Comparison of ENCODE assay signal across 2 cellular contexts in the genomic region with DNA sequence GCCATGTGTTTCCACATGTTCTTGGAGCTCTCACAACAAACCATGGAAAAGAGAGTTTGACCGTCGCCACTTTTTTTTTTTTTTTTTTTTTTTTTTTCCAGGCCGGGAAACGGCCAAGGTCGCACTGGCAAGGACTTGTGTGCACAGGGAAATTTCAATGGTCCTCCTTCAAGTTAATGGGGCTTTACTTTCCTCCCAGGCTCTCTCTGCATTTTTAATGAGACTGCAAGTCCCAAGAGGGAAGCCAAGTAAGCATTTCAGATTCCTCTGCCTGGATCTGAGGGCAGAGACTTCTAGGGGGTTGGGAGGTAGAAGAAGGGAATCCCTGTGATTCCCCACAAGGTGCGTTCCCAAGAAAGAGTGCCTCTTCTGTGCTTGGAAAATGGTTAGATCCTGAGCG.
TF ChIP-seq lines count a peak whose summit lies in the region.

No MANE protein-coding gene starts in this region.

TF ChIP-seq in GM23338, 12 proteins besides CTCF, POLR2A, EP300 and RAD21 (continued from another document):
- TF ChIP-seq, protein P1, sequence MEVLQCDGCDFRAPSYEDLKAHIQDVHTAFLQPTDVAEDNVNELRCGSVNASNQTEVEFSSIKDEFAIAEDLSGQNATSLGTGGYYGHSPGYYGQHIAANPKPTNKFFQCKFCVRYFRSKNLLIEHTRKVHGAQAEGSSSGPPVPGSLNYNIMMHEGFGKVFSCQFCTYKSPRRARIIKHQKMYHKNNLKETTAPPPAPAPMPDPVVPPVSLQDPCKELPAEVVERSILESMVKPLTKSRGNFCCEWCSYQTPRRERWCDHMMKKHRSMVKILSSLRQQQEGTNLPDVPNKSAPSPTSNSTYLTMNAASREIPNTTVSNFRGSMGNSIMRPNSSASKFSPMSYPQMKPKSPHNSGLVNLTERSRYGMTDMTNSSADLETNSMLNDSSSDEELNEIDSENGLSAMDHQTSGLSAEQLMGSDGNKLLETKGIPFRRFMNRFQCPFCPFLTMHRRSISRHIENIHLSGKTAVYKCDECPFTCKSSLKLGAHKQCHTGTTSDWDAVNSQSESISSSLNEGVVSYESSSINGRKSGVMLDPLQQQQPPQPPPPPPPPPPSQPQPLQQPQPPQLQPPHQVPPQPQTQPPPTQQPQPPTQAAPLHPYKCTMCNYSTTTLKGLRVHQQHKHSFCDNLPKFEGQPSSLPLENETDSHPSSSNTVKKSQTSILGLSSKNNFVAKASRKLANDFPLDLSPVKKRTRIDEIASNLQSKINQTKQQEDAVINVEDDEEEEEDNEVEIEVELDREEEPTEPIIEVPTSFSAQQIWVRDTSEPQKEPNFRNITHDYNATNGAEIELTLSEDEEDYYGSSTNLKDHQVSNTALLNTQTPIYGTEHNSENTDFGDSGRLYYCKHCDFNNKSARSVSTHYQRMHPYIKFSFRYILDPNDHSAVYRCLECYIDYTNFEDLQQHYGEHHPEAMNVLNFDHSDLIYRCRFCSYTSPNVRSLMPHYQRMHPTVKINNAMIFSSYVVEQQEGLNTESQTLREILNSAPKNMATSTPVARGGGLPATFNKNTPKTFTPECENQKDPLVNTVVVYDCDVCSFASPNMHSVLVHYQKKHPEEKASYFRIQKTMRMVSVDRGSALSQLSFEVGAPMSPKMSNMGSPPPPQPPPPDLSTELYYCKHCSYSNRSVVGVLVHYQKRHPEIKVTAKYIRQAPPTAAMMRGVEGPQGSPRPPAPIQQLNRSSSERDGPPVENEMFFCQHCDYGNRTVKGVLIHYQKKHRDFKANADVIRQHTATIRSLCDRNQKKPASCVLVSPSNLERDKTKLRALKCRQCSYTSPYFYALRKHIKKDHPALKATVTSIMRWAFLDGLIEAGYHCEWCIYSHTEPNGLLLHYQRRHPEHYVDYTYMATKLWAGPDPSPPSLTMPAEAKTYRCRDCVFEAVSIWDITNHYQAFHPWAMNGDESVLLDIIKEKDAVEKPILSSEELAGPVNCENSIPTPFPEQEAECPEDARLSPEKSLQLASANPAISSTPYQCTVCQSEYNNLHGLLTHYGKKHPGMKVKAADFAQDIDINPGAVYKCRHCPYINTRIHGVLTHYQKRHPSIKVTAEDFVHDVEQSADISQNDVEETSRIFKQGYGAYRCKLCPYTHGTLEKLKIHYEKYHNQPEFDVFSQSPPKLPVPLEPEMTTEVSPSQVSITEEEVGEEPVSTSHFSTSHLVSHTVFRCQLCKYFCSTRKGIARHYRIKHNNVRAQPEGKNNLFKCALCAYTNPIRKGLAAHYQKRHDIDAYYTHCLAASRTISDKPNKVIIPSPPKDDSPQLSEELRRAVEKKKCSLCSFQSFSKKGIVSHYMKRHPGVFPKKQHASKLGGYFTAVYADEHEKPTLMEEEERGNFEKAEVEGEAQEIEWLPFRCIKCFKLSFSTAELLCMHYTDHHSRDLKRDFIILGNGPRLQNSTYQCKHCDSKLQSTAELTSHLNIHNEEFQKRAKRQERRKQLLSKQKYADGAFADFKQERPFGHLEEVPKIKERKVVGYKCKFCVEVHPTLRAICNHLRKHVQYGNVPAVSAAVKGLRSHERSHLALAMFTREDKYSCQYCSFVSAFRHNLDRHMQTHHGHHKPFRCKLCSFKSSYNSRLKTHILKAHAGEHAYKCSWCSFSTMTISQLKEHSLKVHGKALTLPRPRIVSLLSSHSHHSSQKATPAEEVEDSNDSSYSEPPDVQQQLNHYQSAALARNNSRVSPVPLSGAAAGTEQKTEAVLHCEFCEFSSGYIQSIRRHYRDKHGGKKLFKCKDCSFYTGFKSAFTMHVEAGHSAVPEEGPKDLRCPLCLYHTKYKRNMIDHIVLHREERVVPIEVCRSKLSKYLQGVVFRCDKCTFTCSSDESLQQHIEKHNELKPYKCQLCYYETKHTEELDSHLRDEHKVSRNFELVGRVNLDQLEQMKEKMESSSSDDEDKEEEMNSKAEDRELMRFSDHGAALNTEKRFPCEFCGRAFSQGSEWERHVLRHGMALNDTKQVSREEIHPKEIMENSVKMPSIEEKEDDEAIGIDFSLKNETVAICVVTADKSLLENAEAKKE (CRISPR knock-in tag; IDR thresholded peaks at IDR 0.05): no peak
- no peak for TF ChIP-seq JUNB (IDR thresholded peaks at IDR 0.05; ENCODE audit: unreplicated experiment)
- no peak for TF ChIP-seq ZNF114 (CRISPR knock-in tag; IDR thresholded peaks at IDR 0.05)
- no peak for TF ChIP-seq POLR2AphosphoS5 (IDR thresholded peaks at IDR 0.05; ENCODE audit: low read depth)
- TF ChIP-seq EZH2 (IDR thresholded peaks at IDR 0.05; ENCODE audit: low read depth, unreplicated experiment): no peak
- TF ChIP-seq, protein P2, sequence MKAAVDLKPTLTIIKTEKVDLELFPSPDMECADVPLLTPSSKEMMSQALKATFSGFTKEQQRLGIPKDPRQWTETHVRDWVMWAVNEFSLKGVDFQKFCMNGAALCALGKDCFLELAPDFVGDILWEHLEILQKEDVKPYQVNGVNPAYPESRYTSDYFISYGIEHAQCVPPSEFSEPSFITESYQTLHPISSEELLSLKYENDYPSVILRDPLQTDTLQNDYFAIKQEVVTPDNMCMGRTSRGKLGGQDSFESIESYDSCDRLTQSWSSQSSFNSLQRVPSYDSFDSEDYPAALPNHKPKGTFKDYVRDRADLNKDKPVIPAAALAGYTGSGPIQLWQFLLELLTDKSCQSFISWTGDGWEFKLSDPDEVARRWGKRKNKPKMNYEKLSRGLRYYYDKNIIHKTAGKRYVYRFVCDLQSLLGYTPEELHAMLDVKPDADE (IDR thresholded peaks at IDR 0.05): no peak
- no peak for TF ChIP-seq STAT1 (IDR thresholded peaks at IDR 0.05; ENCODE audit: unreplicated experiment)
- no peak for TF ChIP-seq ZNF331 (CRISPR knock-in tag; IDR thresholded peaks at IDR 0.05; ENCODE audit: low read depth)
- TF ChIP-seq, protein P3, sequence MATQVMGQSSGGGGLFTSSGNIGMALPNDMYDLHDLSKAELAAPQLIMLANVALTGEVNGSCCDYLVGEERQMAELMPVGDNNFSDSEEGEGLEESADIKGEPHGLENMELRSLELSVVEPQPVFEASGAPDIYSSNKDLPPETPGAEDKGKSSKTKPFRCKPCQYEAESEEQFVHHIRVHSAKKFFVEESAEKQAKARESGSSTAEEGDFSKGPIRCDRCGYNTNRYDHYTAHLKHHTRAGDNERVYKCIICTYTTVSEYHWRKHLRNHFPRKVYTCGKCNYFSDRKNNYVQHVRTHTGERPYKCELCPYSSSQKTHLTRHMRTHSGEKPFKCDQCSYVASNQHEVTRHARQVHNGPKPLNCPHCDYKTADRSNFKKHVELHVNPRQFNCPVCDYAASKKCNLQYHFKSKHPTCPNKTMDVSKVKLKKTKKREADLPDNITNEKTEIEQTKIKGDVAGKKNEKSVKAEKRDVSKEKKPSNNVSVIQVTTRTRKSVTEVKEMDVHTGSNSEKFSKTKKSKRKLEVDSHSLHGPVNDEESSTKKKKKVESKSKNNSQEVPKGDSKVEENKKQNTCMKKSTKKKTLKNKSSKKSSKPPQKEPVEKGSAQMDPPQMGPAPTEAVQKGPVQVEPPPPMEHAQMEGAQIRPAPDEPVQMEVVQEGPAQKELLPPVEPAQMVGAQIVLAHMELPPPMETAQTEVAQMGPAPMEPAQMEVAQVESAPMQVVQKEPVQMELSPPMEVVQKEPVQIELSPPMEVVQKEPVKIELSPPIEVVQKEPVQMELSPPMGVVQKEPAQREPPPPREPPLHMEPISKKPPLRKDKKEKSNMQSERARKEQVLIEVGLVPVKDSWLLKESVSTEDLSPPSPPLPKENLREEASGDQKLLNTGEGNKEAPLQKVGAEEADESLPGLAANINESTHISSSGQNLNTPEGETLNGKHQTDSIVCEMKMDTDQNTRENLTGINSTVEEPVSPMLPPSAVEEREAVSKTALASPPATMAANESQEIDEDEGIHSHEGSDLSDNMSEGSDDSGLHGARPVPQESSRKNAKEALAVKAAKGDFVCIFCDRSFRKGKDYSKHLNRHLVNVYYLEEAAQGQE (IDR thresholded peaks at IDR 0.05; ENCODE audit: unreplicated experiment): no peak
TF ChIP-seq in GM23338: peak in this region for 0.

TF ChIP-seq in WTC11, 78 proteins besides CTCF, POLR2A, EP300 and RAD21 (continued from another document):
- TF ChIP-seq FOXJ3 (CRISPR knock-in tag; IDR thresholded peaks at IDR 0.05; ENCODE audit: borderline replicate concordance): no peak
- TF ChIP-seq ELF4 (CRISPR knock-in tag; IDR thresholded peaks at IDR 0.05; ENCODE audit: low read depth): no peak
- no peak for TF ChIP-seq TEAD4 (CRISPR knock-in tag; IDR thresholded peaks at IDR 0.05)
- TF ChIP-seq NFATC4 (CRISPR knock-in tag; IDR thresholded peaks at IDR 0.05): no peak
- TF ChIP-seq, protein P4, sequence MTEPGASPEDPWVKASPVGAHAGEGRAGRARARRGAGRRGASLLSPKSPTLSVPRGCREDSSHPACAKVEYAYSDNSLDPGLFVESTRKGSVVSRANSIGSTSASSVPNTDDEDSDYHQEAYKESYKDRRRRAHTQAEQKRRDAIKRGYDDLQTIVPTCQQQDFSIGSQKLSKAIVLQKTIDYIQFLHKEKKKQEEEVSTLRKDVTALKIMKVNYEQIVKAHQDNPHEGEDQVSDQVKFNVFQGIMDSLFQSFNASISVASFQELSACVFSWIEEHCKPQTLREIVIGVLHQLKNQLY (CRISPR knock-in tag; IDR thresholded peaks at IDR 0.05): no peak
- TF ChIP-seq, protein P5, sequence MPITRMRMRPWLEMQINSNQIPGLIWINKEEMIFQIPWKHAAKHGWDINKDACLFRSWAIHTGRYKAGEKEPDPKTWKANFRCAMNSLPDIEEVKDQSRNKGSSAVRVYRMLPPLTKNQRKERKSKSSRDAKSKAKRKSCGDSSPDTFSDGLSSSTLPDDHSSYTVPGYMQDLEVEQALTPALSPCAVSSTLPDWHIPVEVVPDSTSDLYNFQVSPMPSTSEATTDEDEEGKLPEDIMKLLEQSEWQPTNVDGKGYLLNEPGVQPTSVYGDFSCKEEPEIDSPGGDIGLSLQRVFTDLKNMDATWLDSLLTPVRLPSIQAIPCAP (CRISPR knock-in tag; IDR thresholded peaks at IDR 0.05): no peak
- no peak for TF ChIP-seq ZNF671 (CRISPR knock-in tag; IDR thresholded peaks at IDR 0.05)
- TF ChIP-seq, protein P6, sequence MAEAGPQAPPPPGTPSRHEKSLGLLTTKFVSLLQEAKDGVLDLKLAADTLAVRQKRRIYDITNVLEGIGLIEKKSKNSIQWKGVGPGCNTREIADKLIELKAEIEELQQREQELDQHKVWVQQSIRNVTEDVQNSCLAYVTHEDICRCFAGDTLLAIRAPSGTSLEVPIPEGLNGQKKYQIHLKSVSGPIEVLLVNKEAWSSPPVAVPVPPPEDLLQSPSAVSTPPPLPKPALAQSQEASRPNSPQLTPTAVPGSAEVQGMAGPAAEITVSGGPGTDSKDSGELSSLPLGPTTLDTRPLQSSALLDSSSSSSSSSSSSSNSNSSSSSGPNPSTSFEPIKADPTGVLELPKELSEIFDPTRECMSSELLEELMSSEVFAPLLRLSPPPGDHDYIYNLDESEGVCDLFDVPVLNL (CRISPR knock-in tag; IDR thresholded peaks at IDR 0.05; ENCODE audit: borderline replicate concordance, low read depth): no peak
- TF ChIP-seq SOX15 (CRISPR knock-in tag; IDR thresholded peaks at IDR 0.05): no peak
- TF ChIP-seq GRHL2 (CRISPR knock-in tag; IDR thresholded peaks at IDR 0.05; ENCODE audit: insufficient replicate concordance, severe bottlenecking): no peak
- no peak for TF ChIP-seq MYBL2 (CRISPR knock-in tag; IDR thresholded peaks at IDR 0.05)
